27 cellular contexts compared by ENCODE assay signal in genomic region chr22:33389927-33390326, GRCh38.
DNase-seq lines count a peak whose midpoint lies in the region; ATAC-seq and TF ChIP-seq lines count a peak whose summit lies in the region.
"Had no signal": no experiment of that assay in that cellular context is flagged by ENCODE, and none has a peak within 500 bp of the region (broad histone marks: within the 10 kb centered on the region; RNA-seq: fewer than 3 reads in every experiment).

No MANE protein-coding gene starts in this region.

- no peaks in the 10 kb centered on the region for H3K79me2 ChIP-seq in SK-N-SH (ENCODE audit: insufficient read depth)
- H3K79me2 ChIP-seq in mesendoderm (ENCODE audit: control insufficient read depth, insufficient read depth, low read length), result no peaks in the 10 kb centered on the region

- H3K4me2 ChIP-seq in SK-N-SH, result no peak overlapping the region
- no peak overlapping the region for H3K4me2 ChIP-seq in mesendoderm (ENCODE audit: low read length)

- no peaks in the 10 kb centered on the region for H3K9me3 ChIP-seq in SK-N-SH
- H3K9me3 ChIP-seq: breast epithelium, colonic mucosa, gastrocnemius medialis, left ventricle myocardium inferior, upper lobe of right lung had no signal

- WGBS in SK-N-SH (ENCODE audit: low lambda C conversion rate), result 21% methylated on average over 4 of the region's 4 CpGs
- no CpG with 5 or more reads among the region's 4 CpGs for WGBS in mesendoderm (ENCODE audit: extremely low coverage, insufficient coverage, low lambda C conversion rate)

- no peaks in the 10 kb centered on the region for H4K20me1 ChIP-seq in SK-N-SH (ENCODE audit: insufficient read depth)

- no peaks in the 10 kb centered on the region for H3K79me1 ChIP-seq in mesendoderm (ENCODE audit: low read length)

- no peaks in the 10 kb centered on the region for H3F3A ChIP-seq in SK-N-SH (replicated peaks; ENCODE audit: insufficient read depth)

- H3K23ac ChIP-seq in mesendoderm (ENCODE audit: low read length), result no peak overlapping the region

- TF ChIP-seq EP300 in SK-N-SH (IDR thresholded peaks at IDR 0.05; ENCODE audit: borderline replicate concordance in 1 of 2, low read depth in 1 of 2, low read length in 1 of 2), result no peak

- POLR2A ChIA-PET in SK-N-SH (lab: Yijun Ruan, JAX), result no interaction called here

- no peak overlapping the region for H2AK5ac ChIP-seq in mesendoderm (ENCODE audit: low read length)

- TF ChIP-seq RAD21 in SK-N-SH (IDR thresholded peaks at IDR 0.05; ENCODE audit: low read length), result no peak

- H3K36me3 ChIP-seq in SK-N-SH (replicated peaks in 1 of 2; ENCODE audit: control insufficient read depth in 1 of 2, insufficient read depth in 2 of 2, low read length in 1 of 2) (no peaks in the 10 kb centered on the region), mesendoderm (ENCODE audit: control insufficient read depth, insufficient read depth, low read length) (no peaks in the 10 kb centered on the region)
- H3K36me3 ChIP-seq: breast epithelium, colonic mucosa, gastrocnemius medialis, left ventricle myocardium inferior, upper lobe of right lung had no signal

- H4K8ac ChIP-seq in mesendoderm (ENCODE audit: low read depth, low read length), result no peak overlapping the region

- H3K56ac ChIP-seq in mesendoderm (ENCODE audit: low read length), result no peak overlapping the region

- no peak overlapping the region for H3K27ac ChIP-seq in SK-N-SH (ENCODE audit: low read depth in 2 of 2, low read length in 1 of 2)
- no peak overlapping the region for H3K27ac ChIP-seq in mesendoderm (ENCODE audit: low read depth, low read length)
- H3K27ac ChIP-seq: breast epithelium, C4-2B, colonic mucosa, gastrocnemius medialis, left ventricle myocardium inferior, upper lobe of right lung had no signal

- DNase-seq in SK-N-SH (peak; percentile 46), NCI-H82 treated with DMSO at 0.1 percent for 48 hours (lab: John Stamatoyannopoulos, UW; ENCODE audit: unreplicated experiment) (peak; percentile 41), choroid plexus epithelial cell (ENCODE audit: low read depth) (peak; percentile 20), NCI-H187 (lab: John Stamatoyannopoulos, UW) (no peak), mesendoderm (no peak), H4 (ENCODE audit: low spot score) (no peak)
- DNase-seq in stimulated activated CD4-positive, alpha-beta T cell treated with anti-CD3 and anti-CD28 coated beads, Interleukin-1b, Interleukin-23, amount 100 ng/mL, for 48 hours, result no peak
- DNase-seq: ACHN; activated CD4-positive, CD25-positive, alpha-beta regulatory T cell treated with anti-CD3 and anti-CD28 coated beads, Interleukin-2, amount 50 U/mL, for 72 hours; activated CD8-positive, alpha-beta T cell treated with anti-CD3 and anti-CD28 coated beads for 36 hours; activated effector memory CD4-positive, alpha-beta T cell treated with anti-CD3 and anti-CD28 coated beads, Interleukin-2, amount 50 U/mL, for 16 hours; activated naive CD8-positive, alpha-beta T cell treated with anti-CD3 and anti-CD28 coated beads, Interleukin-2, amount 10 ng/mL, durations not matched to agents 7 days and 5 days; colonic mucosa; effector memory CD8-positive, alpha-beta T cell; gastrocnemius medialis; hypothalamus; left ventricle myocardium inferior; natural killer cell; NCI-H146; NCI-H446 treated with DMSO at 0.1 percent for 48 hours; stimulated activated CD4-positive, alpha-beta T cell treated with anti-CD3 and anti-CD28 coated beads, Interleukin-2, amount 100 ng/mL, for 48 hours; substantia nigra; upper lobe of right lung had no signal

- H2AFZ ChIP-seq in SK-N-SH (ENCODE audit: low read depth), result no peak overlapping the region

- CTCF ChIA-PET in SK-N-SH (lab: Yijun Ruan, JAX), result no interaction called here

- H3K4me1 ChIP-seq in SK-N-SH (ENCODE audit: control insufficient read depth in 1 of 2, insufficient read depth in 2 of 2, low read depth in 1 of 2, low read length in 1 of 2) (peaks cover 0 to 4% of the 10 kb centered on the region in 2 experiments; a peak in 1 of 4 replicates), mesendoderm (ENCODE audit: control insufficient read depth, low read depth, low read length) (no peaks in the 10 kb centered on the region)
- H3K4me1 ChIP-seq: breast epithelium, colonic mucosa, gastrocnemius medialis, upper lobe of right lung had no signal

- H3K18ac ChIP-seq in mesendoderm (ENCODE audit: low read length), result no peak overlapping the region

- H2BK5ac ChIP-seq in mesendoderm (ENCODE audit: low read length), result no peak overlapping the region

- H4K5ac ChIP-seq in mesendoderm (ENCODE audit: low read length), result no peak overlapping the region

- H3K27me3 ChIP-seq in SK-N-SH (ENCODE audit: insufficient read depth), result no peaks in the 10 kb centered on the region
- no peaks in the 10 kb centered on the region for H3K27me3 ChIP-seq in mesendoderm (ENCODE audit: insufficient read depth, low read length, poor library complexity)
- H3K27me3 ChIP-seq: breast epithelium, colonic mucosa, gastrocnemius medialis, upper lobe of right lung had no signal

- no peak for ATAC-seq in SK-N-SH treated with all-trans-retinoic acid at 6 μM for 48 hours
- ATAC-seq: activated CD8-positive, alpha-beta T cell treated with anti-CD3 and anti-CD28 coated beads for 36 hours; effector memory CD8-positive, alpha-beta T cell; gastrocnemius medialis; natural killer cell; stimulated activated effector memory CD8-positive, alpha-beta T cell treated with anti-CD3 and anti-CD28 coated beads, Interleukin-12 subunit alpha, Interleukin-12 subunit beta, amount 100 ng/mL, for 72 hours; upper lobe of right lung had no signal

- no peaks in the 10 kb centered on the region for H3K9me2 ChIP-seq in SK-N-SH

- H3K4me3 ChIP-seq in SK-N-SH (ENCODE audit: low read depth in 2 of 2, low read length in 1 of 2), result no peak overlapping the region
- no peak overlapping the region for H3K4me3 ChIP-seq in choroid plexus epithelial cell (ENCODE audit: low read depth, low read length)
- H3K4me3 ChIP-seq in mesendoderm (ENCODE audit: low read length), result no peak overlapping the region
- H3K4me3 ChIP-seq: breast epithelium, colonic mucosa, gastrocnemius medialis, left ventricle myocardium inferior, upper lobe of right lung had no signal

- TF ChIP-seq CTCF in SK-N-SH (IDR thresholded peaks at IDR 0.05), result no peak
- TF ChIP-seq CTCF in choroid plexus epithelial cell (conservative IDR thresholded peaks at IDR 0.05; ENCODE audit: low read depth, low read length), result no peak

- no peak overlapping the region for H2BK120ac ChIP-seq in mesendoderm (ENCODE audit: low read depth, low read length)

- H3K9ac ChIP-seq in SK-N-SH (no peak overlapping the region), mesendoderm (ENCODE audit: low read length) (no peak overlapping the region)

- no peak overlapping the region for H3K4ac ChIP-seq in mesendoderm (ENCODE audit: low read depth, low read length)

- H2BK15ac ChIP-seq in mesendoderm (replicated peaks; ENCODE audit: low read depth), result no peak overlapping the region

TF ChIP-seq in SK-N-SH, 30 proteins besides CTCF, POLR2A, EP300 and RAD21:
- no peak for TF ChIP-seq EZH2phosphoT487 (IDR thresholded peaks at IDR 0.05; ENCODE audit: borderline replicate concordance, low read depth)
- TF ChIP-seq RXRA (IDR thresholded peaks at IDR 0.05; ENCODE audit: borderline replicate concordance, low read depth), result no peak
- no peak for TF ChIP-seq PBX3 (IDR thresholded peaks at IDR 0.05)
- no peak for TF ChIP-seq CHD2 (IDR thresholded peaks at IDR 0.05; ENCODE audit: low read length, partially characterized antibody)
- no peak for TF ChIP-seq GATA2 (CRISPR knock-in tag; IDR thresholded peaks at IDR 0.05)

TF ChIP-seq in SK-N-SH treated with all-trans-retinoic acid at 6 μM for 48 hours, 23 proteins besides CTCF, POLR2A, EP300 and RAD21 (continues in another document):
- TF ChIP-seq CSDC2 (CRISPR knock-in tag; IDR thresholded peaks at IDR 0.05), result no peak
- no peak for TF ChIP-seq ZNF565 (CRISPR knock-in tag; conservative IDR thresholded peaks at IDR 0.05; ENCODE audit: low read depth)
- TF ChIP-seq ARNTL (CRISPR knock-in tag; IDR thresholded peaks at IDR 0.05; ENCODE audit: borderline replicate concordance, low read depth), result no peak
- TF ChIP-seq ZFP3 (CRISPR knock-in tag; IDR thresholded peaks at IDR 0.05), result no peak
- no peak for TF ChIP-seq TCF4 (CRISPR knock-in tag; IDR thresholded peaks at IDR 0.05; ENCODE audit: borderline replicate concordance)
- TF ChIP-seq ZFP30 (CRISPR knock-in tag; IDR thresholded peaks at IDR 0.05), result no peak
- TF ChIP-seq GLIS3 (CRISPR knock-in tag; IDR thresholded peaks at IDR 0.05), result no peak
- TF ChIP-seq TOX (CRISPR knock-in tag; IDR thresholded peaks at IDR 0.05; ENCODE audit: borderline replicate concordance), result no peak
- no peak for TF ChIP-seq ZNF70 (CRISPR knock-in tag; IDR thresholded peaks at IDR 0.05)
- no peak for TF ChIP-seq PPARA (CRISPR knock-in tag; IDR thresholded peaks at IDR 0.05; ENCODE audit: borderline replicate concordance)
- TF ChIP-seq POU6F1 (CRISPR knock-in tag; IDR thresholded peaks at IDR 0.05; ENCODE audit: borderline replicate concordance, low read depth), result no peak
- TF ChIP-seq BACH2 (CRISPR knock-in tag; IDR thresholded peaks at IDR 0.05; ENCODE audit: borderline replicate concordance), result no peak

Comparison
In these comparisons a context has a peak if more than half of its experiments do, and no peak if none do; other contexts are left out.
1. DNase-seq: peak in SK-N-SH (single experiment), NCI-H82 treated with DMSO at 0.1 percent for 48 hours (single experiment) and choroid plexus epithelial cell (single experiment); none in stimulated activated CD4-positive, alpha-beta T cell treated with anti-CD3 and anti-CD28 coated beads, Interleukin-1b, Interleukin-23, amount 100 ng/mL, for 48 hours (single experiment), NCI-H187 (0 of 2), mesendoderm (single experiment) and H4 (single experiment).